In the genomic region with DNA sequence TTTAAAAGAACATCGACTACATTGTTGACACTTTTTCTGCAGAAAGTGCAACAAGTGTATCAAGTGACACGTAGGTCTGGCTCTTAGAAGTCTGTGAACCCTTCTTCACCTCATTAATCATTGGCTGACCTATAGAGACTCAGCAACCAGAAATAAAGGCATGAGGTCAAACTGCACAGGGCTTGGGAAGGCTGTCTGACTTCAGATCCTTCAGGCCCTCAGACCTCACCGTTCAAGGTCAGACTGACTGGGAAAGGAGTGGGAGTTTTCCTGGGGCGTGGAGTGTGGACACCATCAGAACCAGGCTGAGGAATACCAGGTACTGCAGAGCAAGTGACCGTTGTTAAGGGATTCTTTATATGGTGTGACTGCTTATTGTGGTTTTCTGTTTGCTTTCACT, we compare ENCODE assay signal across 33 cellular contexts. TPM values are rescaled to one million over a fixed set of nuclear protein-coding genes. Genes with fewer than 3 reads are reported as not detected.
"Had no signal": no experiment of that assay in that cellular context is flagged by ENCODE, and none has a peak within 500 bp of the region (broad histone marks: within the 10 kb centered on the region; RNA-seq: fewer than 3 reads in every experiment).

No MANE protein-coding gene starts in this region.

- H3K36me3 ChIP-seq: brain microvascular endothelial cell, SJCRH30, WERI-Rb-1 had no signal

- ATAC-seq: activated CD8-positive, alpha-beta memory T cell treated with anti-CD3 and anti-CD28 coated beads, Interleukin-2, amount 10 ng/mL, durations not matched to agents 7 days and 5 days had no signal

- H3K27ac ChIP-seq: brain microvascular endothelial cell, SJCRH30, SK-N-MC, WERI-Rb-1 had no signal

- DNase-seq: activated CD4-positive, alpha-beta memory T cell treated with anti-CD3 and anti-CD28 coated beads, Interleukin-2, amount 10 ng/mL, durations not matched to agents 7 days and 5 days; activated CD4-positive, alpha-beta T cell treated with anti-CD3 and anti-CD28 coated beads for 1 hour; activated CD4-positive, alpha-beta T cell treated with anti-CD3 and anti-CD28 coated beads for 48 hours; activated CD4-positive, CD25-positive, alpha-beta regulatory T cell; activated CD8-positive, alpha-beta memory T cell treated with anti-CD3 and anti-CD28 coated beads for 24 hours; activated CD8-positive, alpha-beta memory T cell treated with anti-CD3 and anti-CD28 coated beads, Interleukin-2, amount 10 ng/mL, durations not matched to agents 7 days and 5 days; activated CD8-positive, alpha-beta memory T cell treated with anti-CD3 and anti-CD28 coated beads, Interleukin-2, amount 50 U/mL, for 48 hours; activated effector memory CD4-positive, alpha-beta T cell treated with Interleukin-2 at 50 U/mL for 16 hours; activated naive CD4-positive, alpha-beta T cell treated with anti-CD3 and anti-CD28 coated beads, Interleukin-2, amount 50 U/mL, for 16 hours; activated naive CD8-positive, alpha-beta T cell treated with anti-CD3 and anti-CD28 coated beads for 36 hours; activated T-cell treated with anti-CD3 and anti-CD28 coated beads, Interleukin-2, amount 50 U/mL, for 48 hours; amniotic stem cell; aorta; brain microvascular endothelial cell; central memory CD4-positive, alpha-beta T cell; Karpas-422; KBM-7; NCI-H1436 treated with DMSO at 0.1 percent for 48 hours; NCI-H1694 treated with DMSO at 0.1 percent for 48 hours; NCI-H2029; NCI-H345; NCI-H524 treated with DMSO at 0.1 percent for 48 hours; SHP77; SJCRH30; T1000; WERI-Rb-1 had no signal

- H3K4me3 ChIP-seq: SJCRH30, SK-N-MC had no signal

- H3K27me3 ChIP-seq: brain microvascular endothelial cell, SJCRH30 had no signal

- H3K4me1 ChIP-seq: SJCRH30 had no signal

- H3K9me3 ChIP-seq: SJCRH30 had no signal

RNA-seq across cellular contexts. Expression of a gene that starts 24.2 kb away (rescaled TPM):
- total RNA-seq: activated CD4-positive, alpha-beta memory T cell treated with anti-CD3 and anti-CD28 coated beads, Interleukin-2, amount 10 ng/mL, durations not matched to agents 7 days and 5 days; activated CD8-positive, alpha-beta memory T cell treated with anti-CD3 and anti-CD28 coated beads, Interleukin-2, amount 10 ng/mL, durations not matched to agents 7 days and 5 days; activated naive CD8-positive, alpha-beta T cell treated with anti-CD3 and anti-CD28 coated beads for 36 hours; aorta; cerebellum; NCI-H460; OCI-LY7; SJCRH30; T-helper 1 cell treated with Interleukin-12 subunit alpha and Interleukin-12 subunit beta and Interleukin-4 antibody, amounts not matched to agents 30 ng/mL and 1 ng/mL, for 36 hours; T-helper 2 cell treated with Interferon-gamma antibody and Interleukin-4, amounts not matched to agents 100 ng/mL and 5 ng/mL, for 36 hours had no signal

RNA-seq across cellular contexts. Expression of a gene that starts 25.2 kb away (rescaled TPM):
- total RNA-seq: activated CD4-positive, alpha-beta memory T cell treated with anti-CD3 and anti-CD28 coated beads, Interleukin-2, amount 10 ng/mL, durations not matched to agents 7 days and 5 days; activated CD8-positive, alpha-beta memory T cell treated with anti-CD3 and anti-CD28 coated beads, Interleukin-2, amount 10 ng/mL, durations not matched to agents 7 days and 5 days; activated naive CD8-positive, alpha-beta T cell treated with anti-CD3 and anti-CD28 coated beads for 36 hours; aorta; cerebellum; MCF 10A; NCI-H460; OCI-LY7; SJCRH30; T-helper 1 cell treated with Interleukin-12 subunit alpha and Interleukin-12 subunit beta and Interleukin-4 antibody, amounts not matched to agents 30 ng/mL and 1 ng/mL, for 36 hours; T-helper 2 cell treated with Interferon-gamma antibody and Interleukin-4, amounts not matched to agents 100 ng/mL and 5 ng/mL, for 36 hours had no signal

RNA-seq across cellular contexts. Expression of a gene that starts 44.5 kb away (rescaled TPM):
- total RNA-seq: activated CD4-positive, alpha-beta memory T cell treated with anti-CD3 and anti-CD28 coated beads, Interleukin-2, amount 10 ng/mL, durations not matched to agents 7 days and 5 days; activated CD8-positive, alpha-beta memory T cell treated with anti-CD3 and anti-CD28 coated beads, Interleukin-2, amount 10 ng/mL, durations not matched to agents 7 days and 5 days; activated naive CD8-positive, alpha-beta T cell treated with anti-CD3 and anti-CD28 coated beads for 36 hours; aorta; cerebellum; MCF 10A; NCI-H460; OCI-LY7; SJCRH30; T-helper 1 cell treated with Interleukin-12 subunit alpha and Interleukin-12 subunit beta and Interleukin-4 antibody, amounts not matched to agents 30 ng/mL and 1 ng/mL, for 36 hours; T-helper 2 cell treated with Interferon-gamma antibody and Interleukin-4, amounts not matched to agents 100 ng/mL and 5 ng/mL, for 36 hours had no signal
- polyA plus RNA-seq: aorta had no signal
